In the genomic region with DNA sequence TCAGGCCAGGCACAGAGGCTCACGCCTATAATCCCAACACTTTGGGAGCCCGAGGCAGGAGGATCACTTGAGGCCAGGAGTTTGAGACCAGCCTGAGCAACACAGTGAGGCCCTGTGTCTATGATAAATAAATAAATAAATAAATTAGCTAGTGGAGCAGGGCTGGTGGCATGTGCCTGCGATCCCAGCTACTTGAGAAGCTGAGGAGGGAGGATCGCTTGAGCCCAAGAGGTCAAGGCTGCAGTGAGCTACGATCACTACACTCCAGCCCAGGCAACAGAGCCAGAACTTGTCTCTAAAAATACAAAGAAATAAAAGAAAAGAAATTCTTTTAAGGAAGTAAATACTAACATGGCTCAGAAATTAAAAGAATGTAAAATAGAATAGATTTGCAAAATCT, we compare ENCODE assay signal across 15 cellular contexts.
DNase-seq lines count a peak whose midpoint lies in the region; ATAC-seq, FAIRE-seq and TF ChIP-seq lines count a peak whose summit lies in the region.
"Had no signal": no experiment of that assay in that cellular context is flagged by ENCODE, and none has a peak within 500 bp of the region (broad histone marks: within the 10 kb centered on the region; RNA-seq: fewer than 3 reads in every experiment).

No MANE protein-coding gene starts in this region.

- H4K20me1 ChIP-seq in BLaER1 treated with 17β-estradiol and CSF1 and Interleukin-3, amounts not matched to agents 10 nM and 100 nM = no peaks in the 10 kb centered on the region

- no peak for DNase-seq in A549 (ENCODE audit: low read depth in 1 of 2, low spot score in 1 of 2)
- DNase-seq in right cardiac atrium = no peak
- peak; percentile 79 for DNase-seq in testis
- no peak for DNase-seq in DMS79 (lab: John Stamatoyannopoulos, UW)
- no peak for DNase-seq in iPS-NIHi7 (ENCODE audit: extremely low spot score)
- DNase-seq in activated naive CD4-positive, alpha-beta T cell treated with anti-CD3 and anti-CD28 coated beads, Interleukin-2, amount 50 U/mL, for 16 hours = no peak
- DNase-seq: ACHN, GDM1, H7, HFFc6, KBM-7, NCI-H1105 treated with DMSO at 0.1 percent for 48 hours, NCI-H2081 treated with DMSO at 0.1 percent for 48 hours, SHP77 treated with DMSO at 0.1 percent for 48 hours had no signal

- intact Hi-C loops in right cardiac atrium (cut with DNase I) = loop anchor here in 1 of 4 donors (10.0 kb wide), 1 partner anchor 249 kb away; no protein-coding TSS in a partner anchor
- intact Hi-C loops in testis (cut with DNase I; ENCODE audit: low total_unique reads) = no loop called here

- CTCF ChIA-PET in A549 (lab: Yijun Ruan, JAX) = interaction anchor here (0.8 to 1.2 kb wide), 4 partner anchors 9 to 65 kb away, joined by 3 to 4 read pairs (median 3); no protein-coding TSS in a partner anchor

- H3K36me3 ChIP-seq in BLaER1 treated with 17β-estradiol and CSF1 and Interleukin-3, amounts not matched to agents 10 nM and 100 nM = no peaks in the 10 kb centered on the region
- H3K36me3 ChIP-seq in testis (ENCODE audit: low read depth, missing control alignments) = no peaks in the 10 kb centered on the region

- H3K4me3 ChIP-seq in A549 = no peak overlapping the region
- no peak overlapping the region for H3K4me3 ChIP-seq in BLaER1 treated with 17β-estradiol and CSF1 and Interleukin-3, amounts not matched to agents 10 nM and 100 nM
- H3K4me3 ChIP-seq in right cardiac atrium (ENCODE audit: low read length) = no peak overlapping the region
- H3K4me3 ChIP-seq in testis = no peak overlapping the region

- TF ChIP-seq POLR2A in A549 (IDR thresholded peaks at IDR 0.05; ENCODE audit: low read length) (no peak), testis (IDR thresholded peaks at IDR 0.05) (no peak)

- H3K9ac ChIP-seq in BLaER1 treated with 17β-estradiol and CSF1 and Interleukin-3, amounts not matched to agents 10 nM and 100 nM = peak overlapping the region in 6 of 11 experiments; percentile 55 to 88 (median 85); a peak in 10 of 22 replicates

- H3K27me3 ChIP-seq in BLaER1 treated with 17β-estradiol and CSF1 and Interleukin-3, amounts not matched to agents 10 nM and 100 nM = no peaks in the 10 kb centered on the region
- H3K27me3 ChIP-seq in right cardiac atrium (ENCODE audit: control insufficient read depth, insufficient read depth) (no peaks in the 10 kb centered on the region), testis (no peaks in the 10 kb centered on the region)

- WGBS in A549 (ENCODE audit: missing lambda C conversion rate) = 90% methylated on average over 5 of the region's 5 CpGs
- WGBS in right cardiac atrium = 89% methylated on average over 5 of the region's 5 CpGs
- WGBS in testis, 2 donors = 46 to 52% methylated on average over 5 of the region's 5 CpGs

- peak overlapping the region; percentile 31 for H3K4me2 ChIP-seq in A549
- peak overlapping the region in 9 of 11 experiments; percentile 85 to 96 (median 94); a peak in 17 of 22 replicates for H3K4me2 ChIP-seq in BLaER1 treated with 17β-estradiol and CSF1 and Interleukin-3, amounts not matched to agents 10 nM and 100 nM

- H3K4me1 ChIP-seq in A549 = peaks cover 70% of the 10 kb centered on the region
- peaks cover 47 to 100% (median 86%) of the 10 kb centered on the region in 10 experiments for H3K4me1 ChIP-seq in BLaER1 treated with 17β-estradiol and CSF1 and Interleukin-3, amounts not matched to agents 10 nM and 100 nM
- H3K4me1 ChIP-seq in right cardiac atrium (ENCODE audit: control insufficient read depth, insufficient read depth, low read length) = peaks cover 19% of the 10 kb centered on the region
- H3K4me1 ChIP-seq in testis = peaks cover 31% of the 10 kb centered on the region

- no peak for TF ChIP-seq EP300 in A549 (IDR thresholded peaks at IDR 0.05)

- ATAC-seq in A549 (no peak), right cardiac atrium (no peak)

- H3K9me3 ChIP-seq in A549 (no peaks in the 10 kb centered on the region), right cardiac atrium (ENCODE audit: control insufficient read depth, low read length) (no peaks in the 10 kb centered on the region), testis (no peaks in the 10 kb centered on the region)
- H3K9me3 ChIP-seq in BLaER1 treated with 17β-estradiol and CSF1 and Interleukin-3, amounts not matched to agents 10 nM and 100 nM (replicated peaks in 1 of 11) = no peaks in the 10 kb centered on the region; a peak in 1 of 22 replicates

- POLR2A ChIA-PET in A549 (lab: Yijun Ruan, JAX) = interaction anchor here (1.6 kb wide), 1 partner anchor 24 kb away, joined by 6 read pairs; no protein-coding TSS in a partner anchor

- no peak for TF ChIP-seq RAD21 in A549 (conservative IDR thresholded peaks at IDR 0.05 in 1 of 2, IDR thresholded peaks at IDR 0.05 in 1 of 2)

- TF ChIP-seq CTCF in A549 (IDR thresholded peaks at IDR 0.05) (no peak), testis (IDR thresholded peaks at IDR 0.05) (no peak)

- peak overlapping the region; percentile 52 to 66 for H3K27ac ChIP-seq in A549
- H3K27ac ChIP-seq in BLaER1 treated with 17β-estradiol and CSF1 and Interleukin-3, amounts not matched to agents 10 nM and 100 nM = peak overlapping the region in 10 of 11 experiments; percentile 60 to 97 (median 94); a peak in 17 of 22 replicates
- peak overlapping the region; percentile 44 for H3K27ac ChIP-seq in right cardiac atrium (ENCODE audit: low read length)
- H3K27ac ChIP-seq in testis = peak overlapping the region in 1 of 2 donors; percentile 54

- FAIRE-seq in A549 (lab: Jason Lieb, UNC) = no peak

TF ChIP-seq in A549, 52 proteins besides CTCF, POLR2A, EP300 and RAD21:
- TF ChIP-seq FOSL2 (IDR thresholded peaks at IDR 0.05) = no peak
- no peak for TF ChIP-seq FOSL2 (CRISPR knock-in tag; IDR thresholded peaks at IDR 0.05)
- TF ChIP-seq HDAC2 (IDR thresholded peaks at IDR 0.05) = no peak
